Comparison of ENCODE assay signal across 14 cellular contexts in genomic region chr11:126189109-126189929, GRCh38. TPM values are rescaled to one million over a fixed set of nuclear protein-coding genes. Genes with fewer than 3 reads are reported as not detected.
DNase-seq lines count a peak whose midpoint lies in the region; ATAC-seq, FAIRE-seq and TF ChIP-seq lines count a peak whose summit lies in the region.
"Had no signal": no experiment of that assay in that cellular context is flagged by ENCODE, and none has a peak within 500 bp of the region (broad histone marks: within the 10 kb centered on the region; RNA-seq: fewer than 3 reads in every experiment).

No MANE protein-coding gene starts in this region.

- no peaks in the 10 kb centered on the region for H3K9me3 ChIP-seq in SK-N-SH

- 93% methylated on average over 13 of the region's 22 CpGs for WGBS in SK-N-SH (ENCODE audit: low lambda C conversion rate)

- ATAC-seq in GM18873 (IDR thresholded peaks at IDR 0.05; ENCODE audit: low FRiP score, unreplicated experiment) (peak; percentile 37), GM21717 (IDR thresholded peaks at IDR 0.05; ENCODE audit: unreplicated experiment) (peak; percentile 85), HG03558 (IDR thresholded peaks at IDR 0.05; ENCODE audit: extremely low read depth, unreplicated experiment) (peak; percentile 39), sciatic nerve (peak; percentile 24)
- ATAC-seq: esophagus mucosa had no signal

- H3F3A ChIP-seq in SK-N-SH (replicated peaks; ENCODE audit: insufficient read depth) = no peaks in the 10 kb centered on the region

- TF ChIP-seq RAD21 in SK-N-SH (IDR thresholded peaks at IDR 0.05; ENCODE audit: low read length) = no peak

- TF ChIP-seq CTCF in SK-N-SH (IDR thresholded peaks at IDR 0.05) = no peak

- no peak for DNase-seq in sciatic nerve (ENCODE audit: low spot score)
- no peak for DNase-seq in urothelium cell line (ENCODE audit: low spot score)
- DNase-seq in stimulated activated CD4-positive, alpha-beta T cell treated with anti-CD3 and anti-CD28 coated beads, Interleukin-2, amount 100 ng/mL, for 48 hours = no peak
- no peak for DNase-seq in SK-N-SH
- DNase-seq: activated CD8-positive, alpha-beta memory T cell treated with anti-CD3 and anti-CD28 coated beads, Interleukin-2, amount 50 U/mL, for 4 hours; MV-4-11; naive B cell; NK-92 treated with Interleukin-12 subunit alpha and Interleukin-12 subunit beta, amount 100 ng/mL, for 24 hours; stimulated activated naive CD4-positive, alpha-beta T cell; T-helper 2 cell had no signal

- no peak overlapping the region for H3K9ac ChIP-seq in SK-N-SH

- H3K36me3 ChIP-seq in SK-N-SH (replicated peaks in 1 of 2; ENCODE audit: control insufficient read depth in 1 of 2, insufficient read depth in 2 of 2, low read length in 1 of 2) = peaks cover 4 to 22% of the 10 kb centered on the region in 2 experiments

- H3K4me3 ChIP-seq in SK-N-SH (ENCODE audit: low read depth in 2 of 2, low read length in 1 of 2) = no peak overlapping the region

- peaks cover 0 to 14% of the 10 kb centered on the region in 2 experiments; a peak in 1 of 4 replicates for H3K4me1 ChIP-seq in SK-N-SH (ENCODE audit: control insufficient read depth in 1 of 2, insufficient read depth in 2 of 2, low read depth in 1 of 2, low read length in 1 of 2)

- FAIRE-seq in urothelium cell line (lab: Jason Lieb, UNC) = no peak

- intact Hi-C loops in sciatic nerve (cut with DNase I) = no loop called here

- no peak overlapping the region for H3K27ac ChIP-seq in SK-N-SH (ENCODE audit: low read depth in 2 of 2, low read length in 1 of 2)

- CTCF ChIA-PET in SK-N-SH (lab: Yijun Ruan, JAX) = interaction anchor here (0.8 to 5.4 kb wide), 9 partner anchors 9 to 316 kb away, joined by 3 to 63 read pairs (median 4); partner anchors contain the start of gene CDON

- no peaks in the 10 kb centered on the region for H3K9me2 ChIP-seq in SK-N-SH

- H3K4me2 ChIP-seq in SK-N-SH = no peak overlapping the region

- TF ChIP-seq EP300 in SK-N-SH (IDR thresholded peaks at IDR 0.05; ENCODE audit: borderline replicate concordance in 1 of 2, low read depth in 1 of 2, low read length in 1 of 2) = no peak

- POLR2A ChIA-PET in SK-N-SH (lab: Yijun Ruan, JAX) = interaction anchor here (1.1 kb wide), 1 partner anchor 74 kb away, joined by 3 read pairs; no protein-coding TSS in a partner anchor

- no peaks in the 10 kb centered on the region; the same call in 1 of the 2 replicates for H4K20me1 ChIP-seq in SK-N-SH (ENCODE audit: insufficient read depth)

- no peak overlapping the region for H2AFZ ChIP-seq in SK-N-SH (ENCODE audit: low read depth)

- H3K27me3 ChIP-seq in SK-N-SH (ENCODE audit: insufficient read depth) = no peaks in the 10 kb centered on the region

- H3K79me2 ChIP-seq in SK-N-SH (ENCODE audit: insufficient read depth) = no peaks in the 10 kb centered on the region

TF ChIP-seq in SK-N-SH, 30 proteins besides CTCF, POLR2A, EP300 and RAD21:
- TF ChIP-seq EZH2phosphoT487 (IDR thresholded peaks at IDR 0.05; ENCODE audit: borderline replicate concordance, low read depth) (no peak), TCF12 (IDR thresholded peaks at IDR 0.05) (no peak), SIN3A (IDR thresholded peaks at IDR 0.05; ENCODE audit: borderline replicate concordance, low read depth, low read length) (no peak), GATA2 (CRISPR knock-in tag; IDR thresholded peaks at IDR 0.05) (no peak), TEAD4 (IDR thresholded peaks at IDR 0.05; ENCODE audit: borderline replicate concordance, insufficient read depth) (no peak), MAX (IDR thresholded peaks at IDR 0.05; ENCODE audit: low read depth) (no peak), PBX3 (IDR thresholded peaks at IDR 0.05) (no peak), REST (IDR thresholded peaks at IDR 0.05; ENCODE audit: low read depth, low read length) (no peak), RXRA (IDR thresholded peaks at IDR 0.05; ENCODE audit: borderline replicate concordance, low read depth) (no peak), USF1 (IDR thresholded peaks at IDR 0.05; ENCODE audit: borderline replicate concordance, low read depth) (no peak), GABPA (IDR thresholded peaks at IDR 0.05; ENCODE audit: low read depth) (no peak), NFIC (IDR thresholded peaks at IDR 0.05; ENCODE audit: borderline replicate concordance) (no peak), CHD2 (IDR thresholded peaks at IDR 0.05; ENCODE audit: low read length, partially characterized antibody) (no peak), POLR2AphosphoS5 (IDR thresholded peaks at IDR 0.05; ENCODE audit: low read depth, low read length) (no peak), NRF1 (IDR thresholded peaks at IDR 0.05; ENCODE audit: low read depth, low read length) (no peak)

RNA-seq across cellular contexts. Expression of gene RPUSD4, which starts 22.1 kb away (rescaled TPM):
- 21.0 TPM for total RNA-seq in sciatic nerve
- polyA plus RNA-seq in SK-N-SH (2012; rRNA removed) = 18.0 and 24.0 TPM in 2 replicates
- 12.9 and 17.6 TPM in 2 replicates for polyA plus RNA-seq in SK-N-SH (2012; cell fraction: cytosol; rRNA removed)
- 63.3 and 70.9 TPM in 2 replicates for polyA plus RNA-seq in SK-N-SH (2012; cell fraction: nucleus; rRNA removed)

RNA-seq across cellular contexts. Expression of gene FAM118B, which starts 22.3 kb away (rescaled TPM):
- 19.4 TPM for total RNA-seq in sciatic nerve
- 19.5 and 27.8 TPM in 2 replicates for polyA plus RNA-seq in SK-N-SH (2012; rRNA removed)
- polyA plus RNA-seq in SK-N-SH (2012; cell fraction: cytosol; rRNA removed) = 28.2 and 29.1 TPM in 2 replicates
- 9.9 and 16.3 TPM in 2 replicates for polyA plus RNA-seq in SK-N-SH (2012; cell fraction: nucleus; rRNA removed)

Comparison
In these comparisons a context has a peak if more than half of its experiments do, and no peak if none do; other contexts are left out.
1. ATAC-seq: peak in every context shown above with its lines; median percentile 85 in GM21717; 39 in HG03558; 37 in GM18873; 24 in sciatic nerve.